9 cellular contexts compared by ENCODE assay signal in genomic region chr9:33445389-33445881, GRCh38. TPM values are rescaled to one million over a fixed set of nuclear protein-coding genes. Genes with fewer than 3 reads are reported as not detected.
DNase-seq lines count a peak whose midpoint lies in the region; ATAC-seq and TF ChIP-seq lines count a peak whose summit lies in the region.
"Had no signal": no experiment of that assay in that cellular context is flagged by ENCODE, and none has a peak within 500 bp of the region (broad histone marks: within the 10 kb centered on the region; RNA-seq: fewer than 3 reads in every experiment).

No MANE protein-coding gene starts in this region.

- no peaks in the 10 kb centered on the region for H3K36me3 ChIP-seq in testis (ENCODE audit: low read depth, missing control alignments)

- WGBS in testis, 2 donors = 81 to 89% methylated on average over 6 to 8 of the region's 8 CpGs

- no peaks in the 10 kb centered on the region for H3K9me3 ChIP-seq in testis

- no peak overlapping the region for H3K4me3 ChIP-seq in testis

- peak; percentile 20 for ATAC-seq in left colon
- no peak for ATAC-seq in GM18909 (IDR thresholded peaks at IDR 0.05; ENCODE audit: poor library complexity, unreplicated experiment)
- no peak for ATAC-seq in GM21528 (IDR thresholded peaks at IDR 0.05; ENCODE audit: low FRiP score, unreplicated experiment)
- ATAC-seq: WTC11 had no signal

- H3K36me3 Mint-ChIP-seq in activated T-cell treated with anti-CD3 and anti-CD28 coated beads, Interleukin-2, amount 50 U/mL, for 24 hours (ENCODE audit: low read depth) = peaks cover 22% of the 10 kb centered on the region
- H3K36me3 Mint-ChIP-seq: WTC11 had no signal

- DNase-seq in activated CD4-positive, alpha-beta T cell treated with anti-CD3 and anti-CD28 coated beads, Interleukin-2, amount 50 U/mL, for 1 hour = peak; percentile 36
- DNase-seq in activated CD4-positive, alpha-beta T cell treated with anti-CD3 and anti-CD28 coated beads, Interleukin-2, amount 50 U/mL, for 48 hours = no peak
- DNase-seq in activated T-cell treated with anti-CD3 and anti-CD28 coated beads, Interleukin-2, amount 50 U/mL, for 24 hours = peak; percentile 38
- DNase-seq in left colon (peak in 1 of 2 donors; percentile 35), testis (peak; percentile 42), NCI-H524 treated with DMSO at 0.1 percent for 48 hours (lab: John Stamatoyannopoulos, UW) (no peak)

- H3K4me1 Mint-ChIP-seq in activated T-cell treated with anti-CD3 and anti-CD28 coated beads, Interleukin-2, amount 50 U/mL, for 24 hours (ENCODE audit: low read depth) = peaks cover 55% of the 10 kb centered on the region

- H3K27me3 Mint-ChIP-seq in activated T-cell treated with anti-CD3 and anti-CD28 coated beads, Interleukin-2, amount 50 U/mL, for 24 hours = no peaks in the 10 kb centered on the region

- peaks cover 11% of the 10 kb centered on the region for H3K4me1 ChIP-seq in testis

- H3K4me3 Mint-ChIP-seq in activated T-cell treated with anti-CD3 and anti-CD28 coated beads, Interleukin-2, amount 50 U/mL, for 24 hours = peak overlapping the region; percentile 84

- no peaks in the 10 kb centered on the region for H3K9me3 Mint-ChIP-seq in activated T-cell treated with anti-CD3 and anti-CD28 coated beads, Interleukin-2, amount 50 U/mL, for 24 hours
- H3K9me3 Mint-ChIP-seq: WTC11 had no signal

- peak overlapping the region; percentile 95 for H3K27ac Mint-ChIP-seq in activated T-cell treated with anti-CD3 and anti-CD28 coated beads, Interleukin-2, amount 50 U/mL, for 24 hours
- H3K27ac Mint-ChIP-seq: WTC11 had no signal

- TF ChIP-seq CTCF in testis (IDR thresholded peaks at IDR 0.05) = no peak

- H3K27ac ChIP-seq in testis = no peak overlapping the region

- no peak for TF ChIP-seq POLR2A in testis (IDR thresholded peaks at IDR 0.05)

- H3K27me3 ChIP-seq in testis = no peaks in the 10 kb centered on the region

- intact Hi-C loops in left colon (cut with DNase I, micrococcal nuclease) (no loop called here), testis (cut with DNase I; ENCODE audit: low total_unique reads) (no loop called here)

RNA-seq across cellular contexts. Expression of gene AQP3, which starts 2.0 kb away (rescaled TPM):
- 1 to 10 TPM; 6.8 to 8.4 TPM for total RNA-seq in left colon
- 1 to 10 TPM; 4.6 to 9.0 TPM for total RNA-seq in testis
- polyA plus RNA-seq in testis (ENCODE audit: insufficient read depth, low read depth, low replicate concordance) = 6.3 TPM

RNA-seq across cellular contexts. Expression of gene NOL6, which starts 28.3 kb away (rescaled TPM):
- total RNA-seq in left colon (10 to 100 TPM; 14.4 to 20.3 TPM), testis (10 to 100 TPM; 40.4 to 45.4 TPM)
- polyA plus RNA-seq in testis (ENCODE audit: insufficient read depth, low read depth, low replicate concordance) = 51.6 TPM

RNA-seq across cellular contexts. Expression of gene AQP7, which starts 43.1 kb away (rescaled TPM):
- 10 to 100 TPM in 1 of 2 donors, 1 to 10 TPM in 1; 8.3 to 21.0 TPM for total RNA-seq in left colon
- total RNA-seq in testis = 10 to 100 TPM; 19.1 to 37.6 TPM
- 55.6 TPM for polyA plus RNA-seq in testis (ENCODE audit: insufficient read depth, low read depth, low replicate concordance)

Comparison
In these comparisons a context has a peak if more than half of its experiments do, and no peak if none do; other contexts are left out.
1. DNase-seq: peak in activated CD4-positive, alpha-beta T cell treated with anti-CD3 and anti-CD28 coated beads, Interleukin-2, amount 50 U/mL, for 1 hour (single experiment), activated T-cell treated with anti-CD3 and anti-CD28 coated beads, Interleukin-2, amount 50 U/mL, for 24 hours (single experiment) and testis (single experiment); none in activated CD4-positive, alpha-beta T cell treated with anti-CD3 and anti-CD28 coated beads, Interleukin-2, amount 50 U/mL, for 48 hours (0 of 2) and NCI-H524 treated with DMSO at 0.1 percent for 48 hours (single experiment).